ENCODE assay signal across 21 cellular contexts in the genomic region with DNA sequence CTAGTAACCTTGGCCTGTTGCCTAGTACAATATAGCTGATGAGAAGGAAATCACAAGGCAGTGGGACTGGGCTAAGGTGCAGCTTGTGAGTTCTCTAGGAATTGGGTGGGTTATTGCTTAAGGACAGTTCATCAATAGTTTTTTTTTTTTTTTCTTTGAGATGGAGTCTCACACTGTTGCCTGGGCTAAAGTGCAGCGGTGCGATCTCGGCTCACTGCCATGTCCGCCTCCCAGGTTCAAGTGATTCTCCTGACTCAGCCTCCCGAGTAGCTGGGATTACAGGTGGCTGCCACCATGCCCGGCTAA. TPM values are rescaled to one million over a fixed set of nuclear protein-coding genes. Genes with fewer than 3 reads are reported as not detected.
"Had no signal": no experiment of that assay in that cellular context is flagged by ENCODE, and none has a peak within 500 bp of the region (broad histone marks: within the 10 kb centered on the region; RNA-seq: fewer than 3 reads in every experiment).

No MANE protein-coding gene starts in this region.

- FAIRE-seq: astrocyte, K562, TTC549 had no signal

- H3K9me3 ChIP-seq: SJSA1 had no signal

- DNase-seq: activated CD4-positive, alpha-beta memory T cell treated with anti-CD3 and anti-CD28 coated beads for 36 hours; activated CD4-positive, alpha-beta T cell treated with anti-CD3 and anti-CD28 coated beads, Interleukin-2, amount 10 ng/mL, durations not matched to agents 7 days and 5 days; activated CD4-positive, CD25-positive, alpha-beta regulatory T cell; activated gamma-delta T cell; activated naive CD4-positive, alpha-beta T cell treated with anti-CD3 and anti-CD28 coated beads for 36 hours; activated T-cell treated with anti-CD3 and anti-CD28 coated beads for 4 hours; activated T-cell treated with anti-CD3 and anti-CD28 coated beads, Interleukin-2, amount 50 U/mL, for 48 hours; amygdala; caudate nucleus; Karpas-422; MM.1S; RPMI8226; T-helper 17 cell; T-helper 9 cell had no signal

- H3K4me1 ChIP-seq: SJSA1 had no signal

- H3K36me3 ChIP-seq: SJSA1 had no signal

- H3K27ac ChIP-seq: SJSA1 had no signal

- H3K4me3 ChIP-seq: K562, SJSA1 had no signal

- H3K27me3 ChIP-seq: SJSA1 had no signal

- ATAC-seq: K562, T-helper 17 cell had no signal

RNA-seq across cellular contexts. Expression of a gene that starts 11.5 kb away (rescaled TPM):
- total RNA-seq: SJSA1 had no signal

RNA-seq across cellular contexts. Expression of a gene that starts 55.0 kb away (rescaled TPM):
- total RNA-seq: activated CD4-positive, alpha-beta memory T cell treated with anti-CD3 and anti-CD28 coated beads for 36 hours; activated CD4-positive, alpha-beta T cell treated with anti-CD3 and anti-CD28 coated beads, Interleukin-2, amount 10 ng/mL, durations not matched to agents 7 days and 5 days; activated CD8-positive, alpha-beta memory T cell treated with anti-CD3 and anti-CD28 coated beads for 36 hours; activated naive CD4-positive, alpha-beta T cell treated with anti-CD3 and anti-CD28 coated beads for 36 hours; activated T-helper 17 cell treated with anti-CD3 and anti-CD28 coated beads, Interleukin-2, amount 50 U/mL, for 72 hours; astrocyte; chondrocyte; SJSA1; T-helper 17 cell had no signal
- polyA plus RNA-seq: K562 had no signal
